8 cellular contexts compared by ENCODE assay signal in genomic region chr5:150263801-150264621, GRCh38. TPM values are rescaled to one million over a fixed set of nuclear protein-coding genes. Genes with fewer than 3 reads are reported as not detected.
DNase-seq lines count a peak whose midpoint lies in the region; TF ChIP-seq lines count a peak whose summit lies in the region.

No MANE protein-coding gene starts in this region.

- no peaks in the 10 kb centered on the region for H3K9me3 ChIP-seq in Karpas-422 (ENCODE audit: low read length)

- TF ChIP-seq CTCF in epithelial cell of proximal tubule (conservative IDR thresholded peaks at IDR 0.05; ENCODE audit: low read depth, low read length): no peak

- no peak overlapping the region for H3K27ac Mint-ChIP-seq in activated CD4-positive, alpha-beta T cell treated with anti-CD3 and anti-CD28 coated beads, Interleukin-2, amount 10 ng/mL, durations not matched to agents 24 days and 14 days

- no peaks in the 10 kb centered on the region for H3K27me3 Mint-ChIP-seq in activated CD4-positive, alpha-beta T cell treated with anti-CD3 and anti-CD28 coated beads, Interleukin-2, amount 10 ng/mL, durations not matched to agents 24 days and 14 days

- H3K4me3 Mint-ChIP-seq in activated CD4-positive, alpha-beta T cell treated with anti-CD3 and anti-CD28 coated beads, Interleukin-2, amount 10 ng/mL, durations not matched to agents 24 days and 14 days: no peak overlapping the region

- H3K9me3 Mint-ChIP-seq in activated CD4-positive, alpha-beta T cell treated with anti-CD3 and anti-CD28 coated beads, Interleukin-2, amount 10 ng/mL, durations not matched to agents 24 days and 14 days: no peaks in the 10 kb centered on the region

- no peak overlapping the region for H3K27ac ChIP-seq in Karpas-422 (ENCODE audit: low read length)

- H2AFZ ChIP-seq in Karpas-422 (ENCODE audit: low read length): no peak overlapping the region

- H3K4me1 ChIP-seq in Karpas-422 (ENCODE audit: low read length): no peaks in the 10 kb centered on the region

- no peaks in the 10 kb centered on the region for H4K20me1 ChIP-seq in Karpas-422 (ENCODE audit: insufficient read depth, low read depth, low read length)

- no peak overlapping the region for H3K4me3 ChIP-seq in epithelial cell of proximal tubule (ENCODE audit: low read depth, low read length)
- no peak overlapping the region for H3K4me3 ChIP-seq in Karpas-422 (ENCODE audit: low read length)

- H3K4me1 Mint-ChIP-seq in activated CD4-positive, alpha-beta T cell treated with anti-CD3 and anti-CD28 coated beads, Interleukin-2, amount 10 ng/mL, durations not matched to agents 24 days and 14 days: no peaks in the 10 kb centered on the region

- intact Hi-C loops in activated CD4-positive, alpha-beta T cell treated with anti-CD3 and anti-CD28 coated beads, Interleukin-2, amount 10 ng/mL, durations not matched to agents 24 days and 14 days (cut with micrococcal nuclease): no loop called here

- H3K9me2 ChIP-seq in Karpas-422 (replicated peaks; ENCODE audit: insufficient read depth, low read length): no peaks in the 10 kb centered on the region

- no peak overlapping the region for H3K4me2 ChIP-seq in Karpas-422 (ENCODE audit: low read depth, low read length, poor library complexity, severe bottlenecking)

- H3K9ac ChIP-seq in Karpas-422 (ENCODE audit: low read length): no peak overlapping the region

- no peaks in the 10 kb centered on the region for H3K79me2 ChIP-seq in Karpas-422 (ENCODE audit: low read length)

- peak; percentile 74 for DNase-seq in GM04504 (ENCODE audit: low read depth)
- peak; percentile 53 for DNase-seq in NOMO-1 treated with DMSO at 0.1 percent for 48 hours (lab: John Stamatoyannopoulos, UW; ENCODE audit: unreplicated experiment)
- peak; percentile 67 for DNase-seq in epithelial cell of proximal tubule (ENCODE audit: low read depth)
- peak; percentile 24 for DNase-seq in pons (ENCODE audit: low spot score)
- no peak for DNase-seq in activated CD4-positive, alpha-beta T cell treated with anti-CD3 and anti-CD28 coated beads, Interleukin-2, amount 10 ng/mL, durations not matched to agents 24 days and 14 days
- no peak for DNase-seq in activated T-cell treated with anti-CD3 and anti-CD28 coated beads, Interleukin-2, amount 50 U/mL, for 1 hour
- no peak for DNase-seq in NCI-H2029 treated with DMSO at 0.1 percent for 48 hours (lab: John Stamatoyannopoulos, UW)
- no peak for DNase-seq in Karpas-422

- no peaks in the 10 kb centered on the region for H3K36me3 Mint-ChIP-seq in activated CD4-positive, alpha-beta T cell treated with anti-CD3 and anti-CD28 coated beads, Interleukin-2, amount 10 ng/mL, durations not matched to agents 24 days and 14 days (ENCODE audit: low read depth)

- H3K36me3 ChIP-seq in Karpas-422 (ENCODE audit: insufficient read depth, low read length): no peaks in the 10 kb centered on the region

- H3K27me3 ChIP-seq in Karpas-422 (ENCODE audit: low read length): no peaks in the 10 kb centered on the region

RNA-seq across cellular contexts. Expression of gene CAMK2A, which starts 25.6 kb away (rescaled TPM):
- not detected in 2 replicates for total RNA-seq in epithelial cell of proximal tubule
- total RNA-seq in activated CD4-positive, alpha-beta T cell treated with anti-CD3 and anti-CD28 coated beads, Interleukin-2, amount 10 ng/mL, durations not matched to agents 24 days and 14 days: not detected in 2 replicates
- not detected in 2 replicates for total RNA-seq in Karpas-422 (2014; rRNA removed; shearing (Covaris generic); ENCODE audit: low replicate concordance)

RNA-seq across cellular contexts. Expression of gene ARSI, which starts 38.7 kb away (rescaled TPM):
- total RNA-seq in epithelial cell of proximal tubule: 2.3 and 5.7 TPM in 2 replicates
- total RNA-seq in activated CD4-positive, alpha-beta T cell treated with anti-CD3 and anti-CD28 coated beads, Interleukin-2, amount 10 ng/mL, durations not matched to agents 24 days and 14 days: not detected in 2 replicates
- not detected in 2 replicates for total RNA-seq in Karpas-422 (2014; rRNA removed; shearing (Covaris generic); ENCODE audit: low replicate concordance)

Comparison
In these comparisons a context has a peak if more than half of its experiments do, and no peak if none do; other contexts are left out.
1. DNase-seq: peak in GM04504 (single experiment), NOMO-1 treated with DMSO at 0.1 percent for 48 hours (single experiment), epithelial cell of proximal tubule (single experiment) and pons (single experiment); none in activated CD4-positive, alpha-beta T cell treated with anti-CD3 and anti-CD28 coated beads, Interleukin-2, amount 10 ng/mL, durations not matched to agents 24 days and 14 days (single experiment), activated T-cell treated with anti-CD3 and anti-CD28 coated beads, Interleukin-2, amount 50 U/mL, for 1 hour (single experiment), NCI-H2029 treated with DMSO at 0.1 percent for 48 hours (single experiment) and Karpas-422 (single experiment).